8 cellular contexts compared by ENCODE assay signal in genomic region chr3:129829640-129830039, GRCh38.
DNase-seq lines count a peak whose midpoint lies in the region; ATAC-seq and TF ChIP-seq lines count a peak whose summit lies in the region.

No MANE protein-coding gene starts in this region.

- H3K4me3 Mint-ChIP-seq in T-helper 2 cell treated with Interferon-gamma antibody and Interleukin-4, amounts not matched to agents 5 μg/mL and 100 μg/mL, for 36 hours: no peak overlapping the region

- no peaks in the 10 kb centered on the region for H3K9me3 Mint-ChIP-seq in T-helper 2 cell treated with Interferon-gamma antibody and Interleukin-4, amounts not matched to agents 5 μg/mL and 100 μg/mL, for 36 hours

- POLR2A ChIA-PET in A673 (lab: Charles Lee; ENCODE audit: low non-redundant PET): interaction anchor here (0.6 kb wide), 1 partner anchor 10 kb away, joined by 4 read pairs; no protein-coding TSS in a partner anchor

- H3K27me3 Mint-ChIP-seq in T-helper 2 cell treated with Interferon-gamma antibody and Interleukin-4, amounts not matched to agents 5 μg/mL and 100 μg/mL, for 36 hours (ENCODE audit: low read depth): no peaks in the 10 kb centered on the region

- intact Hi-C loops in A673 (cut with micrococcal nuclease; ENCODE audit: unreplicated experiment): loop anchor here (2.0 to 5.0 kb wide), 3 partner anchors 63 to 339 kb away; partner anchors contain the start of gene TMCC1

- no peak overlapping the region for H3K27ac ChIP-seq in A673 (ENCODE audit: low read depth, low read length, poor library complexity, severe bottlenecking)

- no peaks in the 10 kb centered on the region for H3K36me3 ChIP-seq in A673 (ENCODE audit: insufficient read depth, low read length, poor library complexity, severe bottlenecking)
- H3K36me3 ChIP-seq in GM06990 (ENCODE audit: control insufficient read depth, insufficient read depth, low read length): no peaks in the 10 kb centered on the region

- no peak overlapping the region for H3K27ac Mint-ChIP-seq in T-helper 2 cell treated with Interferon-gamma antibody and Interleukin-4, amounts not matched to agents 5 μg/mL and 100 μg/mL, for 36 hours

- CTCF ChIA-PET in A673 (lab: Charles Lee): interaction anchor here (0.5 to 1.6 kb wide), 4 partner anchors 178 to 339 kb away, joined by 3 to 16 read pairs (median 6); no protein-coding TSS in a partner anchor

- peak; percentile 85 for DNase-seq in A673 (ENCODE audit: low spot score)
- no peak for DNase-seq in GM06990 (ENCODE audit: extremely low read depth, insufficient read length)
- peak; percentile 51 for DNase-seq in NCI-H146 treated with DMSO at 0.1 percent for 48 hours (lab: John Stamatoyannopoulos, UW; ENCODE audit: unreplicated experiment)
- DNase-seq in T-helper 2 cell treated with Interferon-gamma antibody and Interleukin-4, amounts not matched to agents 5 μg/mL and 100 μg/mL, for 36 hours (ENCODE audit: low spot score): peak; percentile 5
- peak; percentile 71 for DNase-seq in erythroblast (lab: John Stamatoyannopoulos, UW)
- peak; percentile 67 for DNase-seq in mucosa of gallbladder (ENCODE audit: low spot score)
- DNase-seq in effector CD8-positive, alpha-beta T cell (lab: John Stamatoyannopoulos, UW): no peak

- TF ChIP-seq CTCF in A673 (conservative IDR thresholded peaks at IDR 0.05; ENCODE audit: low read depth, low read length) (peak; percentile 79), GM06990 (IDR thresholded peaks at IDR 0.05; ENCODE audit: insufficient read depth, low read length, poor library complexity, severe bottlenecking) (peak; percentile 50)

- TF ChIP-seq POLR2A in erythroblast (IDR thresholded peaks at IDR 0.05; ENCODE audit: low read length): no peak

- H3K4me3 ChIP-seq in A673 (ENCODE audit: low read depth, low read length, poor library complexity, severe bottlenecking) (no peak overlapping the region), GM06990 (replicated peaks; ENCODE audit: low read depth, low read length) (no peak overlapping the region)

- H3K27me3 ChIP-seq in A673 (replicated peaks; ENCODE audit: insufficient read depth, low read depth, low read length, poor library complexity) (no peaks in the 10 kb centered on the region), GM06990 (replicated peaks; ENCODE audit: control insufficient read depth, insufficient read depth, low read length) (no peaks in the 10 kb centered on the region)

- no peak for ATAC-seq in GM18858 (IDR thresholded peaks at IDR 0.05; ENCODE audit: unreplicated experiment)

- peaks cover 23% of the 10 kb centered on the region for H3K4me1 ChIP-seq in A673 (ENCODE audit: insufficient read depth, low read length, poor library complexity, severe bottlenecking)

- peaks cover 26% of the 10 kb centered on the region for H3K4me1 Mint-ChIP-seq in T-helper 2 cell treated with Interferon-gamma antibody and Interleukin-4, amounts not matched to agents 5 μg/mL and 100 μg/mL, for 36 hours (ENCODE audit: low read depth)

- peaks cover 2% of the 10 kb centered on the region for H3K36me3 Mint-ChIP-seq in T-helper 2 cell treated with Interferon-gamma antibody and Interleukin-4, amounts not matched to agents 5 μg/mL and 100 μg/mL, for 36 hours (ENCODE audit: low read depth)

- H3K9me3 ChIP-seq in A673 (ENCODE audit: low read depth, low read length, poor library complexity, severe bottlenecking): no peaks in the 10 kb centered on the region

- BruUV-seq in A673 (replicated peaks; lab: Mats Ljungman, UMichigan): no TSS peak

Comparison
In these comparisons a context has a peak if more than half of its experiments do, and no peak if none do; other contexts are left out.
1. DNase-seq: peak in A673 (single experiment), NCI-H146 treated with DMSO at 0.1 percent for 48 hours (single experiment), T-helper 2 cell treated with Interferon-gamma antibody and Interleukin-4, amounts not matched to agents 5 μg/mL and 100 μg/mL, for 36 hours (single experiment), erythroblast (2 of 2) and mucosa of gallbladder (single experiment); none in GM06990 (single experiment) and effector CD8-positive, alpha-beta T cell (single experiment).